1 cellular context compared by ENCODE assay signal in genomic region chr14:103562135-103562384, GRCh38.
TF ChIP-seq lines count a peak whose summit lies in the region.

No MANE protein-coding gene starts in this region.

TF ChIP-seq in HepG2, 621 proteins besides CTCF, POLR2A, EP300 and RAD21 (continues in another document):
- TF ChIP-seq AHR (CRISPR knock-in tag; IDR thresholded peaks at IDR 0.05) (no peak), ZNF564 (CRISPR knock-in tag; IDR thresholded peaks at IDR 0.05) (no peak), CC2D1A (CRISPR knock-in tag; IDR thresholded peaks at IDR 0.05) (no peak), RBFOX2 (IDR thresholded peaks at IDR 0.05; ENCODE audit: low read depth, low read length) (no peak), NCOR1 (IDR thresholded peaks at IDR 0.05; ENCODE audit: borderline replicate concordance, low read length) (no peak), ZSCAN31 (CRISPR knock-in tag; IDR thresholded peaks at IDR 0.05; ENCODE audit: low read depth) (no peak), IKZF5 (CRISPR knock-in tag; IDR thresholded peaks at IDR 0.05) (no peak), SKI (IDR thresholded peaks at IDR 0.05; ENCODE audit: partially characterized antibody) (no peak), PHB2 (IDR thresholded peaks at IDR 0.05; ENCODE audit: partially characterized antibody) (no peak), AGO2 (optimal IDR thresholded peaks at IDR 0.05; ENCODE audit: low read depth, low read length) (no peak), HDAC1 (CRISPR knock-in tag; IDR thresholded peaks at IDR 0.05) (no peak), CENPT (CRISPR knock-in tag; IDR thresholded peaks at IDR 0.05; ENCODE audit: low read depth) (no peak), REXO4 (CRISPR knock-in tag; IDR thresholded peaks at IDR 0.05; ENCODE audit: borderline replicate concordance) (no peak), KLF16 (CRISPR knock-in tag; IDR thresholded peaks at IDR 0.05) (no peak), TSC22D2 (CRISPR knock-in tag; IDR thresholded peaks at IDR 0.05; ENCODE audit: borderline replicate concordance) (0 out of 2 replicates have a peak, but pooled peaks have one; percentile 42), JUN (CRISPR knock-in tag; IDR thresholded peaks at IDR 0.05) (no peak), CBX1 (IDR thresholded peaks at IDR 0.05; ENCODE audit: low read depth) (no peak), ELK4 (CRISPR knock-in tag; IDR thresholded peaks at IDR 0.05; ENCODE audit: borderline replicate concordance) (no peak), HOXA7 (CRISPR knock-in tag; IDR thresholded peaks at IDR 0.05) (no peak), ZKSCAN1 (IDR thresholded peaks at IDR 0.05; ENCODE audit: low read length) (no peak), DPF2 (CRISPR knock-in tag; IDR thresholded peaks at IDR 0.05; ENCODE audit: borderline replicate concordance, low read depth) (no peak), ZBTB20 (CRISPR knock-in tag; IDR thresholded peaks at IDR 0.05; ENCODE audit: borderline replicate concordance, low read depth) (0 out of 2 replicates have a peak, but pooled peaks have one; percentile 12), ZNF710 (CRISPR knock-in tag; IDR thresholded peaks at IDR 0.05; ENCODE audit: borderline replicate concordance) (0 out of 2 replicates have a peak, but pooled peaks have one; percentile 16), ASH2L (IDR thresholded peaks at IDR 0.05; ENCODE audit: insufficient read length, low read depth, low read length) (no peak), TBX3 (IDR thresholded peaks at IDR 0.05; ENCODE audit: borderline replicate concordance) (no peak), GZF1 (CRISPR knock-in tag; IDR thresholded peaks at IDR 0.05) (no peak), FUBP1 (CRISPR knock-in tag; IDR thresholded peaks at IDR 0.05; ENCODE audit: borderline replicate concordance) (no peak), ZNF75D (CRISPR knock-in tag; IDR thresholded peaks at IDR 0.05; ENCODE audit: borderline replicate concordance) (no peak), ZNF891 (CRISPR knock-in tag; IDR thresholded peaks at IDR 0.05) (0 out of 2 replicates have a peak, but pooled peaks have one; percentile 6), SP2 (CRISPR knock-in tag; IDR thresholded peaks at IDR 0.05) (peak; percentile 29; the same call in 1 of the 2 replicates), TARDBP (CRISPR knock-in tag; IDR thresholded peaks at IDR 0.05) (no peak), STAT6 (CRISPR knock-in tag; IDR thresholded peaks at IDR 0.05; ENCODE audit: borderline replicate concordance) (no peak), ZNF33B (CRISPR knock-in tag; IDR thresholded peaks at IDR 0.05) (peak; percentile 28; the same call in 1 of the 2 replicates), ZNF24 (IDR thresholded peaks at IDR 0.05) (no peak)
- TF ChIP-seq, protein P1, sequence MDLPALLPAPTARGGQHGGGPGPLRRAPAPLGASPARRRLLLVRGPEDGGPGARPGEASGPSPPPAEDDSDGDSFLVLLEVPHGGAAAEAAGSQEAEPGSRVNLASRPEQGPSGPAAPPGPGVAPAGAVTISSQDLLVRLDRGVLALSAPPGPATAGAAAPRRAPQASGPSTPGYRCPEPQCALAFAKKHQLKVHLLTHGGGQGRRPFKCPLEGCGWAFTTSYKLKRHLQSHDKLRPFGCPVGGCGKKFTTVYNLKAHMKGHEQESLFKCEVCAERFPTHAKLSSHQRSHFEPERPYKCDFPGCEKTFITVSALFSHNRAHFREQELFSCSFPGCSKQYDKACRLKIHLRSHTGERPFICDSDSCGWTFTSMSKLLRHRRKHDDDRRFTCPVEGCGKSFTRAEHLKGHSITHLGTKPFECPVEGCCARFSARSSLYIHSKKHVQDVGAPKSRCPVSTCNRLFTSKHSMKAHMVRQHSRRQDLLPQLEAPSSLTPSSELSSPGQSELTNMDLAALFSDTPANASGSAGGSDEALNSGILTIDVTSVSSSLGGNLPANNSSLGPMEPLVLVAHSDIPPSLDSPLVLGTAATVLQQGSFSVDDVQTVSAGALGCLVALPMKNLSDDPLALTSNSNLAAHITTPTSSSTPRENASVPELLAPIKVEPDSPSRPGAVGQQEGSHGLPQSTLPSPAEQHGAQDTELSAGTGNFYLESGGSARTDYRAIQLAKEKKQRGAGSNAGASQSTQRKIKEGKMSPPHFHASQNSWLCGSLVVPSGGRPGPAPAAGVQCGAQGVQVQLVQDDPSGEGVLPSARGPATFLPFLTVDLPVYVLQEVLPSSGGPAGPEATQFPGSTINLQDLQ (CRISPR knock-in tag; IDR thresholded peaks at IDR 0.05) = no peak
- TF ChIP-seq, protein P2, sequence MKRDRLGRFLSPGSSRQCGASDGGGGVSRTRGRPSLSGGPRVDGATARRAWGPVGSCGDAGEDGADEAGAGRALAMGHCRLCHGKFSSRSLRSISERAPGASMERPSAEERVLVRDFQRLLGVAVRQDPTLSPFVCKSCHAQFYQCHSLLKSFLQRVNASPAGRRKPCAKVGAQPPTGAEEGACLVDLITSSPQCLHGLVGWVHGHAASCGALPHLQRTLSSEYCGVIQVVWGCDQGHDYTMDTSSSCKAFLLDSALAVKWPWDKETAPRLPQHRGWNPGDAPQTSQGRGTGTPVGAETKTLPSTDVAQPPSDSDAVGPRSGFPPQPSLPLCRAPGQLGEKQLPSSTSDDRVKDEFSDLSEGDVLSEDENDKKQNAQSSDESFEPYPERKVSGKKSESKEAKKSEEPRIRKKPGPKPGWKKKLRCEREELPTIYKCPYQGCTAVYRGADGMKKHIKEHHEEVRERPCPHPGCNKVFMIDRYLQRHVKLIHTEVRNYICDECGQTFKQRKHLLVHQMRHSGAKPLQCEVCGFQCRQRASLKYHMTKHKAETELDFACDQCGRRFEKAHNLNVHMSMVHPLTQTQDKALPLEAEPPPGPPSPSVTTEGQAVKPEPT (CRISPR knock-in tag; IDR thresholded peaks at IDR 0.05; ENCODE audit: low read depth) = no peak
- TF ChIP-seq, protein P3, sequence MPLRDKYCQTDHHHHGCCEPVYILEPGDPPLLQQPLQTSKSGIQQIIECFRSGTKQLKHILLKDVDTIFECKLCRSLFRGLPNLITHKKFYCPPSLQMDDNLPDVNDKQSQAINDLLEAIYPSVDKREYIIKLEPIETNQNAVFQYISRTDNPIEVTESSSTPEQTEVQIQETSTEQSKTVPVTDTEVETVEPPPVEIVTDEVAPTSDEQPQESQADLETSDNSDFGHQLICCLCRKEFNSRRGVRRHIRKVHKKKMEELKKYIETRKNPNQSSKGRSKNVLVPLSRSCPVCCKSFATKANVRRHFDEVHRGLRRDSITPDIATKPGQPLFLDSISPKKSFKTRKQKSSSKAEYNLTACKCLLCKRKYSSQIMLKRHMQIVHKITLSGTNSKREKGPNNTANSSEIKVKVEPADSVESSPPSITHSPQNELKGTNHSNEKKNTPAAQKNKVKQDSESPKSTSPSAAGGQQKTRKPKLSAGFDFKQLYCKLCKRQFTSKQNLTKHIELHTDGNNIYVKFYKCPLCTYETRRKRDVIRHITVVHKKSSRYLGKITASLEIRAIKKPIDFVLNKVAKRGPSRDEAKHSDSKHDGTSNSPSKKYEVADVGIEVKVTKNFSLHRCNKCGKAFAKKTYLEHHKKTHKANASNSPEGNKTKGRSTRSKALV (CRISPR knock-in tag; IDR thresholded peaks at IDR 0.05) = no peak
- TF ChIP-seq, protein P4, sequence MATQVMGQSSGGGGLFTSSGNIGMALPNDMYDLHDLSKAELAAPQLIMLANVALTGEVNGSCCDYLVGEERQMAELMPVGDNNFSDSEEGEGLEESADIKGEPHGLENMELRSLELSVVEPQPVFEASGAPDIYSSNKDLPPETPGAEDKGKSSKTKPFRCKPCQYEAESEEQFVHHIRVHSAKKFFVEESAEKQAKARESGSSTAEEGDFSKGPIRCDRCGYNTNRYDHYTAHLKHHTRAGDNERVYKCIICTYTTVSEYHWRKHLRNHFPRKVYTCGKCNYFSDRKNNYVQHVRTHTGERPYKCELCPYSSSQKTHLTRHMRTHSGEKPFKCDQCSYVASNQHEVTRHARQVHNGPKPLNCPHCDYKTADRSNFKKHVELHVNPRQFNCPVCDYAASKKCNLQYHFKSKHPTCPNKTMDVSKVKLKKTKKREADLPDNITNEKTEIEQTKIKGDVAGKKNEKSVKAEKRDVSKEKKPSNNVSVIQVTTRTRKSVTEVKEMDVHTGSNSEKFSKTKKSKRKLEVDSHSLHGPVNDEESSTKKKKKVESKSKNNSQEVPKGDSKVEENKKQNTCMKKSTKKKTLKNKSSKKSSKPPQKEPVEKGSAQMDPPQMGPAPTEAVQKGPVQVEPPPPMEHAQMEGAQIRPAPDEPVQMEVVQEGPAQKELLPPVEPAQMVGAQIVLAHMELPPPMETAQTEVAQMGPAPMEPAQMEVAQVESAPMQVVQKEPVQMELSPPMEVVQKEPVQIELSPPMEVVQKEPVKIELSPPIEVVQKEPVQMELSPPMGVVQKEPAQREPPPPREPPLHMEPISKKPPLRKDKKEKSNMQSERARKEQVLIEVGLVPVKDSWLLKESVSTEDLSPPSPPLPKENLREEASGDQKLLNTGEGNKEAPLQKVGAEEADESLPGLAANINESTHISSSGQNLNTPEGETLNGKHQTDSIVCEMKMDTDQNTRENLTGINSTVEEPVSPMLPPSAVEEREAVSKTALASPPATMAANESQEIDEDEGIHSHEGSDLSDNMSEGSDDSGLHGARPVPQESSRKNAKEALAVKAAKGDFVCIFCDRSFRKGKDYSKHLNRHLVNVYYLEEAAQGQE (IDR thresholded peaks at IDR 0.05; ENCODE audit: borderline replicate concordance in 1 of 2, low read depth in 1 of 2, low read length in 2 of 2) = no peak
- TF ChIP-seq, protein P5, sequence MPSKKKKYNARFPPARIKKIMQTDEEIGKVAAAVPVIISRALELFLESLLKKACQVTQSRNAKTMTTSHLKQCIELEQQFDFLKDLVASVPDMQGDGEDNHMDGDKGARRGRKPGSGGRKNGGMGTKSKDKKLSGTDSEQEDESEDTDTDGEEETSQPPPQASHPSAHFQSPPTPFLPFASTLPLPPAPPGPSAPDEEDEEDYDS (CRISPR knock-in tag; IDR thresholded peaks at IDR 0.05) = no peak
- TF ChIP-seq, protein P6, sequence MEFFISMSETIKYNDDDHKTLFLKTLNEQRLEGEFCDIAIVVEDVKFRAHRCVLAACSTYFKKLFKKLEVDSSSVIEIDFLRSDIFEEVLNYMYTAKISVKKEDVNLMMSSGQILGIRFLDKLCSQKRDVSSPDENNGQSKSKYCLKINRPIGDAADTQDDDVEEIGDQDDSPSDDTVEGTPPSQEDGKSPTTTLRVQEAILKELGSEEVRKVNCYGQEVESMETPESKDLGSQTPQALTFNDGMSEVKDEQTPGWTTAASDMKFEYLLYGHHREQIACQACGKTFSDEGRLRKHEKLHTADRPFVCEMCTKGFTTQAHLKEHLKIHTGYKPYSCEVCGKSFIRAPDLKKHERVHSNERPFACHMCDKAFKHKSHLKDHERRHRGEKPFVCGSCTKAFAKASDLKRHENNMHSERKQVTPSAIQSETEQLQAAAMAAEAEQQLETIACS (CRISPR knock-in tag; IDR thresholded peaks at IDR 0.05) = no peak
